8 cellular contexts compared by ENCODE assay signal in genomic region chr9:21965401-21965951, GRCh38. TPM values are rescaled to one million over a fixed set of nuclear protein-coding genes. Genes with fewer than 3 reads are reported as not detected.
DNase-seq lines count a peak whose midpoint lies in the region; ATAC-seq and TF ChIP-seq lines count a peak whose summit lies in the region.

No MANE protein-coding gene starts in this region.

- H3K4me1 ChIP-seq in ES-I3 (ENCODE audit: insufficient read depth, low read length) (peaks cover 7% of the 10 kb centered on the region), HUES64 (ENCODE audit: insufficient read depth, low read length) (peaks cover 11% of the 10 kb centered on the region; the same call in 1 of the 2 replicates), adrenal gland (replicated peaks in 1 of 2) (peaks cover 0 to 13% of the 10 kb centered on the region in 2 donors), uterus (peaks cover 0 to 4% of the 10 kb centered on the region in 2 donors)

- TF ChIP-seq POLR2A in adrenal gland (IDR thresholded peaks at IDR 0.05) (no peak), uterus (IDR thresholded peaks at IDR 0.05) (no peak)

- peak; percentile 75 for ATAC-seq in GM21447 (IDR thresholded peaks at IDR 0.05; ENCODE audit: unreplicated experiment)

- peaks cover 94% of the 10 kb centered on the region for H3K27me3 ChIP-seq in HUES64 (ENCODE audit: insufficient read depth, low read length)
- H3K27me3 ChIP-seq in adrenal gland: peaks cover 58% of the 10 kb centered on the region
- peaks cover 22 to 71% of the 10 kb centered on the region in 2 donors for H3K27me3 ChIP-seq in uterus

- no peak overlapping the region for H3K27ac ChIP-seq in HUES64 (ENCODE audit: low read depth, low read length)
- peak overlapping the region in 1 of 5 donors; percentile 1 for H3K27ac ChIP-seq in adrenal gland
- H3K27ac ChIP-seq in uterus: no peak overlapping the region

- H3K36me3 ChIP-seq in ES-I3 (ENCODE audit: insufficient read depth, low read length) (no peaks in the 10 kb centered on the region), HUES64 (ENCODE audit: insufficient read depth, low read length) (no peaks in the 10 kb centered on the region), adrenal gland (replicated peaks in 1 of 2) (no peaks in the 10 kb centered on the region), uterus (no peaks in the 10 kb centered on the region)

- TF ChIP-seq CTCF in adrenal gland (IDR thresholded peaks at IDR 0.05) (peak in 5 of 6 experiments; percentile 12 to 46 (median 36)), uterus (IDR thresholded peaks at IDR 0.05) (no peak)

- DNase-seq in adrenal gland: peak; percentile 36 to 72 (median 68)
- peak; percentile 82 for DNase-seq in iPS-NIHi11 (ENCODE audit: low spot score)
- peak; percentile 67 for DNase-seq in stimulated activated CD4-positive, alpha-beta T cell treated with anti-CD3 and anti-CD28 coated beads, Interleukin-15, amount 100 ng/mL, for 24 hours
- DNase-seq in uterus: no peak
- no peak for DNase-seq in AML-193 (lab: John Stamatoyannopoulos, UW)

- peak overlapping the region; percentile 48 for H3K4me3 ChIP-seq in HUES64 (ENCODE audit: low read length)
- H3K4me3 ChIP-seq in adrenal gland: peak overlapping the region in 1 of 4 donors; percentile 44
- no peak overlapping the region for H3K4me3 ChIP-seq in uterus

- H3K9me3 ChIP-seq in ES-I3 (ENCODE audit: control insufficient read depth, insufficient read depth, low read length): no peaks in the 10 kb centered on the region
- H3K9me3 ChIP-seq in HUES64 (ENCODE audit: insufficient read depth, low read depth, low read length): no peaks in the 10 kb centered on the region
- H3K9me3 ChIP-seq in adrenal gland (replicated peaks in 1 of 3): no peaks in the 10 kb centered on the region
- H3K9me3 ChIP-seq in uterus: no peaks in the 10 kb centered on the region

- WGBS in HUES64: 2% methylated on average over 29 of the region's 30 CpGs
- 3 to 6% (median 3%) methylated on average over 20 to 30 of the region's 30 CpGs for WGBS in adrenal gland, 4 donors

- H3K9ac ChIP-seq in ES-I3 (ENCODE audit: low read depth, low read length): peak overlapping the region; percentile 49; the same call in 1 of the 2 replicates
- no peak overlapping the region for H3K9ac ChIP-seq in HUES64 (ENCODE audit: low read depth, low read length)

- intact Hi-C loops in adrenal gland (cut with DNase I) (no loop called here), uterus (cut with DNase I; ENCODE audit: low total_unique reads) (no loop called here)

RNA-seq across cellular contexts. Expression of gene CDKN2A, which starts 28.7 kb away (rescaled TPM):
- 0.35 TPM for polyA plus RNA-seq in HUES64 (2013, experiment 1 of 2)
- polyA plus RNA-seq in HUES64 (2013, experiment 2 of 2): not detected
- total RNA-seq in adrenal gland (10 to 100 TPM in 6 of 8 donors, 1 to 10 TPM in 2; 4.1 to 34.5 (median 17.0) TPM), uterus (under 1 TPM in 1 of 4 donors, not detected in 3; 0.88 TPM)
- 10 to 100 TPM in 2 of 3 donors, 1 to 10 TPM in 1; 2.6 to 15.8 (median 11.6) TPM for polyA plus RNA-seq in adrenal gland

RNA-seq across cellular contexts. Expression of gene CDKN2B-AS1, which starts 29.1 kb away (rescaled TPM):
- not detected for polyA plus RNA-seq in HUES64 (2013, experiment 1 of 2)
- polyA plus RNA-seq in HUES64 (2013, experiment 2 of 2): not detected
- total RNA-seq in adrenal gland (1 to 10 TPM in 3 of 8 donors, under 1 TPM in 4, not detected in 1; 0.28 to 2.5 (median 0.87) TPM), uterus (1 to 10 TPM in 1 of 4 donors, under 1 TPM in 2, not detected in 1; 0.29 to 1.8 (median 0.35) TPM)
- 1 to 10 TPM in 1 of 3 donors, under 1 TPM in 2; 0.13 to 1.5 (median 0.74) TPM for polyA plus RNA-seq in adrenal gland

RNA-seq across cellular contexts. Expression of gene CDKN2B, which starts 43.6 kb away (rescaled TPM):
- polyA plus RNA-seq in HUES64 (2013, experiment 1 of 2): 0.40 TPM
- polyA plus RNA-seq in HUES64 (2013, experiment 2 of 2): 0.51 TPM
- total RNA-seq in adrenal gland (10 to 100 TPM in 2 of 8 donors, 1 to 10 TPM in 6; 2.7 to 13.8 (median 6.5) TPM), uterus (10 to 100 TPM in 1 of 4 donors, 1 to 10 TPM in 2, under 1 TPM in 1; 0.83 to 11.8 (median 2.9) TPM)
- polyA plus RNA-seq in adrenal gland: 1 to 10 TPM; 1.4 to 4.3 (median 3.3) TPM

Comparison
In these comparisons a context has a peak if more than half of its experiments do, and no peak if none do; other contexts are left out.
1. DNase-seq: peak in adrenal gland (7 of 7), iPS-NIHi11 (single experiment) and stimulated activated CD4-positive, alpha-beta T cell treated with anti-CD3 and anti-CD28 coated beads, Interleukin-15, amount 100 ng/mL, for 24 hours (single experiment); none in uterus (0 of 2) and AML-193 (0 of 2).
2. CTCF ChIP-seq: peak in adrenal gland (5 of 6); none in uterus (0 of 4).